Comparison of ENCODE assay signal across 2 cellular contexts in genomic region chr14:52853522-52853854, GRCh38.
TF ChIP-seq lines count a peak whose summit lies in the region.

No MANE protein-coding gene starts in this region.

TF ChIP-seq in GM23338, 12 proteins besides CTCF, POLR2A, EP300 and RAD21 (continued from another document):
- TF ChIP-seq REST (IDR thresholded peaks at IDR 0.05; ENCODE audit: unreplicated experiment) (no peak), STAT1 (IDR thresholded peaks at IDR 0.05; ENCODE audit: unreplicated experiment) (no peak), NANOG (IDR thresholded peaks at IDR 0.05; ENCODE audit: borderline replicate concordance) (no peak), EZH2phosphoT487 (IDR thresholded peaks at IDR 0.05; ENCODE audit: unreplicated experiment) (no peak), ZNF331 (CRISPR knock-in tag; IDR thresholded peaks at IDR 0.05; ENCODE audit: low read depth) (no peak), ZNF114 (CRISPR knock-in tag; IDR thresholded peaks at IDR 0.05) (no peak)

TF ChIP-seq in SK-N-SH, 30 proteins besides CTCF, POLR2A, EP300 and RAD21 (continued from another document):
- TF ChIP-seq PBX3 (IDR thresholded peaks at IDR 0.05), result no peak
- no peak for TF ChIP-seq EZH2phosphoT487 (IDR thresholded peaks at IDR 0.05; ENCODE audit: borderline replicate concordance, low read depth)
- TF ChIP-seq FOXJ3 (CRISPR knock-in tag; IDR thresholded peaks at IDR 0.05), result no peak
- TF ChIP-seq ELF1 (IDR thresholded peaks at IDR 0.05), result no peak
- no peak for TF ChIP-seq ZBTB33 (IDR thresholded peaks at IDR 0.05; ENCODE audit: borderline replicate concordance, low read depth)
- TF ChIP-seq FOSL2 (IDR thresholded peaks at IDR 0.05; ENCODE audit: borderline replicate concordance, low read depth), result no peak
- no peak for TF ChIP-seq TAF1 (IDR thresholded peaks at IDR 0.05; ENCODE audit: borderline replicate concordance, low read depth, low read length)
- TF ChIP-seq FOXM1 (IDR thresholded peaks at IDR 0.05; ENCODE audit: low read depth), result no peak
- no peak for TF ChIP-seq USF2 (IDR thresholded peaks at IDR 0.05; ENCODE audit: borderline replicate concordance, low read depth, low read length)
- TF ChIP-seq SMC3 (IDR thresholded peaks at IDR 0.05; ENCODE audit: low read depth, low read length), result no peak
- no peak for TF ChIP-seq YY1 (IDR thresholded peaks at IDR 0.05; ENCODE audit: low read depth)
- no peak for TF ChIP-seq GABPA (IDR thresholded peaks at IDR 0.05; ENCODE audit: low read depth)
- no peak for TF ChIP-seq NRF1 (IDR thresholded peaks at IDR 0.05; ENCODE audit: low read depth, low read length)
